14 cellular contexts compared by ENCODE assay signal in genomic region chr2:55883339-55883738, GRCh38. TPM values are rescaled to one million over a fixed set of nuclear protein-coding genes. Genes with fewer than 3 reads are reported as not detected.
A peak's percentile ranks its signal among the peaks of the same experiment; 100 is the strongest.
DNase-seq lines count a peak whose midpoint lies in the region; FAIRE-seq and TF ChIP-seq lines count a peak whose summit lies in the region.
"Had no signal": no experiment of that assay in that cellular context is flagged by ENCODE, and none has a peak within 500 bp of the region (broad histone marks: within the 10 kb centered on the region; RNA-seq: fewer than 3 reads in every experiment).

No MANE protein-coding gene starts in this region.

- no peak overlapping the region for H3K4me3 ChIP-seq in choroid plexus epithelial cell (ENCODE audit: low read depth, low read length)

- peak; percentile 26 for DNase-seq in A172 (ENCODE audit: low spot score)
- DNase-seq in M059J (ENCODE audit: low read depth) = peak; percentile 47
- peak; percentile 68 for DNase-seq in choroid plexus epithelial cell (ENCODE audit: low read depth)
- DNase-seq in iris pigment epithelial cell (ENCODE audit: low read depth) = peak; percentile 85
- DNase-seq in NCI-H446 treated with DMSO at 0.1 percent for 48 hours (lab: John Stamatoyannopoulos, UW) = no peak
- no peak for DNase-seq in NCI-H2227 (lab: John Stamatoyannopoulos, UW; ENCODE audit: unreplicated experiment)
- no peak for DNase-seq in HK-2 (ENCODE audit: unreplicated experiment)
- DNase-seq in RCC 7860 (ENCODE audit: low spot score) = no peak
- DNase-seq: ACHN; activated CD4-positive, alpha-beta T cell treated with anti-CD3 and anti-CD28 coated beads, Interleukin-2, amount 10 ng/mL, durations not matched to agents 24 days and 14 days; activated T-cell treated with anti-CD3 and anti-CD28 coated beads, Interleukin-2, amount 50 U/mL, for 24 hours; cortex of kidney; GDM1; NCI-H82 had no signal

- FAIRE-seq in RCC 7860 (lab: Jason Lieb, UNC) = no peak

- TF ChIP-seq CTCF in choroid plexus epithelial cell (conservative IDR thresholded peaks at IDR 0.05; ENCODE audit: low read depth, low read length) = no peak

RNA-seq across cellular contexts. Expression of gene EFEMP1, which starts 40.2 kb away (rescaled TPM):
- total RNA-seq in A172 (2014; rRNA removed; shearing (Covaris generic)) = 9.8 and 12.3 TPM in 2 replicates
- total RNA-seq in M059J (2014; rRNA removed; shearing (Covaris generic)) = 91.3 and 128 TPM in 2 replicates
- total RNA-seq: activated CD4-positive, alpha-beta T cell treated with anti-CD3 and anti-CD28 coated beads, Interleukin-2, amount 10 ng/mL, durations not matched to agents 24 days and 14 days had no signal

Comparison
In these comparisons a context has a peak if more than half of its experiments do, and no peak if none do; other contexts are left out.
1. DNase-seq: peak in A172 (single experiment), M059J (single experiment), choroid plexus epithelial cell (single experiment) and iris pigment epithelial cell (single experiment); none in NCI-H446 treated with DMSO at 0.1 percent for 48 hours (single experiment), NCI-H2227 (single experiment), HK-2 (single experiment) and RCC 7860 (single experiment).